In genomic region chr4:126191536-126191935, GRCh38 we compare ENCODE assay signal across 24 cellular contexts.
DNase-seq lines count a peak whose midpoint lies in the region; ATAC-seq, FAIRE-seq and TF ChIP-seq lines count a peak whose summit lies in the region.
"Had no signal": no experiment of that assay in that cellular context is flagged by ENCODE, and none has a peak within 500 bp of the region (broad histone marks: within the 10 kb centered on the region; RNA-seq: fewer than 3 reads in every experiment).

No MANE protein-coding gene starts in this region.

- intact Hi-C loops in prostate gland (cut with DNase I) (no loop called here), right cardiac atrium (cut with DNase I) (no loop called here)

- peaks cover 20% of the 10 kb centered on the region for H3K9me3 Mint-ChIP-seq in mesothelial cell of epicardium

- H3K36me3 ChIP-seq in bronchial epithelial cell (ENCODE audit: control insufficient read depth, insufficient read depth, low read length) (no peaks in the 10 kb centered on the region), prostate gland (no peaks in the 10 kb centered on the region)
- H3K36me3 ChIP-seq: BLaER1 treated with 17β-estradiol and CSF1 and Interleukin-3, amounts not matched to agents 10 nM and 100 nM had no signal

- H3K4me3 Mint-ChIP-seq in mesothelial cell of epicardium = no peak overlapping the region
- H3K4me3 Mint-ChIP-seq: B cell; CD4-positive, alpha-beta T cell; CD8-positive, alpha-beta T cell had no signal

- no peak for TF ChIP-seq CTCF in bronchial epithelial cell (IDR thresholded peaks at IDR 0.05; ENCODE audit: insufficient read depth, low read length, severe bottlenecking)
- no peak for TF ChIP-seq CTCF in epithelial cell of esophagus (IDR thresholded peaks at IDR 0.05; ENCODE audit: insufficient read depth, low read depth, low read length, missing control alignments)
- TF ChIP-seq CTCF in mesothelial cell of epicardium (IDR thresholded peaks at IDR 0.05; ENCODE audit: unreplicated experiment) = no peak
- no peak for TF ChIP-seq CTCF in prostate gland (IDR thresholded peaks at IDR 0.05)

- H3K27ac ChIP-seq in prostate gland (no peak overlapping the region), right cardiac atrium (ENCODE audit: low read length) (no peak overlapping the region)
- H3K27ac ChIP-seq: BLaER1 treated with 17β-estradiol and CSF1 and Interleukin-3, amounts not matched to agents 10 nM and 100 nM; C4-2B had no signal

- peak overlapping the region; percentile 90 for H3K27ac Mint-ChIP-seq in mesothelial cell of epicardium
- H3K27ac Mint-ChIP-seq: B cell; CD4-positive, alpha-beta T cell; CD8-positive, alpha-beta T cell had no signal

- 93% methylated on average over 2 of the region's 2 CpGs for WGBS in prostate gland
- WGBS in right cardiac atrium = 95% methylated on average over 2 of the region's 2 CpGs

- ATAC-seq in HG03175 (IDR thresholded peaks at IDR 0.05; ENCODE audit: unreplicated experiment) (no peak), right cardiac atrium (no peak)
- ATAC-seq: CD8-positive, alpha-beta T cell had no signal

- peaks cover 26% of the 10 kb centered on the region for H3K4me1 Mint-ChIP-seq in mesothelial cell of epicardium
- H3K4me1 Mint-ChIP-seq: B cell had no signal

- DNase-seq in bronchial epithelial cell (ENCODE audit: low read depth) = peak; percentile 51
- peak; percentile 64 for DNase-seq in epithelial cell of esophagus (ENCODE audit: low read depth)
- DNase-seq in mesothelial cell of epicardium (ENCODE audit: low spot score in 2 of 2, unreplicated experiment in 2 of 2) = no peak
- no peak for DNase-seq in DMS79 treated with DMSO at 0.1 percent for 48 hours (lab: John Stamatoyannopoulos, UW)
- no peak for DNase-seq in prostate gland (ENCODE audit: low spot score)
- DNase-seq in right cardiac atrium = no peak
- DNase-seq: 8988T; AML-193; Caco-2; Calu3; CD4-positive, alpha-beta T cell; CD8-positive, alpha-beta T cell; DND-41; EL; GF-D8 had no signal

- H3K4me3 ChIP-seq in bronchial epithelial cell (ENCODE audit: low read depth, low read length) = no peak overlapping the region
- H3K4me3 ChIP-seq in epithelial cell of esophagus (ENCODE audit: low read length) = no peak overlapping the region
- H3K4me3 ChIP-seq in prostate gland = no peak overlapping the region
- no peak overlapping the region for H3K4me3 ChIP-seq in right cardiac atrium (ENCODE audit: low read length)
- H3K4me3 ChIP-seq: BLaER1 treated with 17β-estradiol and CSF1 and Interleukin-3, amounts not matched to agents 10 nM and 100 nM had no signal

- TF ChIP-seq POLR2A in prostate gland (IDR thresholded peaks at IDR 0.05) = no peak

- H3K4me1 ChIP-seq in prostate gland (replicated peaks) = no peaks in the 10 kb centered on the region
- no peaks in the 10 kb centered on the region for H3K4me1 ChIP-seq in right cardiac atrium (ENCODE audit: control insufficient read depth, insufficient read depth, low read length)
- H3K4me1 ChIP-seq: BLaER1 treated with 17β-estradiol and CSF1 and Interleukin-3, amounts not matched to agents 10 nM and 100 nM; Caco-2 had no signal

- no peaks in the 10 kb centered on the region for H3K27me3 Mint-ChIP-seq in mesothelial cell of epicardium (ENCODE audit: low read depth)
- H3K27me3 Mint-ChIP-seq: B cell; CD4-positive, alpha-beta T cell had no signal

- no peak for FAIRE-seq in bronchial epithelial cell (lab: Jason Lieb, UNC)
- FAIRE-seq: A204.1, D721Med, G401.6, GM12891, GM19239 had no signal

- H3K27me3 ChIP-seq in bronchial epithelial cell (ENCODE audit: control insufficient read depth, insufficient read depth, low read length) = no peaks in the 10 kb centered on the region
- no peaks in the 10 kb centered on the region for H3K27me3 ChIP-seq in prostate gland (replicated peaks; ENCODE audit: insufficient read depth)
- no peaks in the 10 kb centered on the region for H3K27me3 ChIP-seq in right cardiac atrium (ENCODE audit: control insufficient read depth, insufficient read depth)
- H3K27me3 ChIP-seq: BLaER1 treated with 17β-estradiol and CSF1 and Interleukin-3, amounts not matched to agents 10 nM and 100 nM had no signal

- H3K36me3 Mint-ChIP-seq in mesothelial cell of epicardium = no peaks in the 10 kb centered on the region
- H3K36me3 Mint-ChIP-seq: CD8-positive, alpha-beta T cell had no signal

- no peaks in the 10 kb centered on the region for H3K9me3 ChIP-seq in prostate gland
- no peaks in the 10 kb centered on the region for H3K9me3 ChIP-seq in right cardiac atrium (ENCODE audit: control insufficient read depth, low read length)
- H3K9me3 ChIP-seq: BLaER1 treated with 17β-estradiol and CSF1 and Interleukin-3, amounts not matched to agents 10 nM and 100 nM; Caco-2 had no signal

Comparison
In these comparisons a context has a peak if more than half of its experiments do, and no peak if none do; other contexts are left out.
1. DNase-seq: peak in bronchial epithelial cell (single experiment) and epithelial cell of esophagus (single experiment); none in mesothelial cell of epicardium (0 of 2), DMS79 treated with DMSO at 0.1 percent for 48 hours (single experiment), prostate gland (single experiment) and right cardiac atrium (0 of 3).